In genomic region chr6:24666616-24667377, GRCh38 we compare ENCODE assay signal across 8 cellular contexts. TPM values are rescaled to one million over a fixed set of nuclear protein-coding genes. Genes with fewer than 3 reads are reported as not detected.
A peak's percentile ranks its signal among the peaks of the same experiment; 100 is the strongest.
DNase-seq lines count a peak whose midpoint lies in the region; ATAC-seq and TF ChIP-seq lines count a peak whose summit lies in the region.

Gene ACOT13, plus strand, starts transcription at chr6:24667077. Its CDS starts 187 bp downstream, at chr6:24667264.
Gene TDP2, minus strand, starts transcription at chr6:24666899. Its CDS starts 37 bp downstream, at chr6:24666862.

- TF ChIP-seq CTCF in chondrocyte (IDR thresholded peaks at IDR 0.05): peak; percentile 75

- peaks cover 10% of the 10 kb centered on the region for H3K9me3 Mint-ChIP-seq in chondrocyte (ENCODE audit: low read depth)

- peaks cover 32% of the 10 kb centered on the region for H3K4me1 Mint-ChIP-seq in chondrocyte (ENCODE audit: low read depth)

- H3K27me3 Mint-ChIP-seq in chondrocyte (ENCODE audit: low read depth): no peaks in the 10 kb centered on the region

- H3K27ac Mint-ChIP-seq in chondrocyte (ENCODE audit: unreplicated experiment): peak within 1 kb of the TSS; percentile 96

- peaks cover 11% of the 10 kb centered on the region for H3K36me3 Mint-ChIP-seq in chondrocyte (ENCODE audit: low read depth)

- ATAC-seq in GM19043 (IDR thresholded peaks at IDR 0.05; ENCODE audit: low read depth, unreplicated experiment) (peak; percentile 94), HG03378 (IDR thresholded peaks at IDR 0.05; ENCODE audit: unreplicated experiment) (peak; percentile 93)

- peak; percentile 92 for DNase-seq in Ammon's horn (ENCODE audit: low spot score)
- DNase-seq in NCI-H460 (ENCODE audit: extremely low read depth, low read depth): peak; percentile 95
- DNase-seq in activated CD4-positive, alpha-beta T cell treated with anti-CD3 and anti-CD28 coated beads for 1 hour: peak; percentile 96
- peak; percentile 98 for DNase-seq in chondrocyte (ENCODE audit: low spot score)
- peak; percentile 98 for DNase-seq in kidney tubule cell (ENCODE audit: low spot score)
- peak; percentile 84 to 94 (median 88) for DNase-seq in stimulated activated CD4-positive, alpha-beta T cell treated with anti-CD3 and anti-CD28 coated beads, Interleukin-1b, Interleukin-23, amount 100 ng/mL, for 24 hours (ENCODE audit: low read depth in 4 of 4, low spot score in 1 of 4)

- H3K4me3 Mint-ChIP-seq in chondrocyte (ENCODE audit: unreplicated experiment): peak within 1 kb of the TSS; percentile 94

RNA-seq across cellular contexts. Expression of gene ACOT13, which starts in this region (rescaled TPM):
- total RNA-seq in NCI-H460 (2014; rRNA removed; shearing (Covaris generic)): 33.4 and 51.5 TPM in 2 replicates
- polyA plus RNA-seq in NCI-H460 (2014; cell fraction: nucleus; rRNA removed): 7.5 and 9.4 TPM in 2 replicates
- 28.4 to 33.1 TPM (median 30.4 TPM) in 3 replicates for total RNA-seq in chondrocyte

RNA-seq across cellular contexts. Expression of gene TDP2, which starts in this region (rescaled TPM):
- total RNA-seq in NCI-H460 (2014; rRNA removed; shearing (Covaris generic)): 104 and 113 TPM in 2 replicates
- polyA plus RNA-seq in NCI-H460 (2014; cell fraction: nucleus; rRNA removed): 46.4 and 61.9 TPM in 2 replicates
- total RNA-seq in chondrocyte: 23.4 to 32.4 TPM (median 23.8 TPM) in 3 replicates

Comparison
In these comparisons a context has a peak if more than half of its experiments do, and no peak if none do; other contexts are left out.
1. Peak in every context shown above with its lines: DNase-seq and ATAC-seq.